1 cellular context compared by ENCODE assay signal in genomic region chr5:122846051-122846567, GRCh38.
TF ChIP-seq lines count a peak whose summit lies in the region.

No MANE protein-coding gene starts in this region.

TF ChIP-seq in HepG2, 621 proteins besides CTCF, POLR2A, EP300 and RAD21 (continued from another document and continues in another):
- no peak for TF ChIP-seq ZBTB39 (CRISPR knock-in tag; IDR thresholded peaks at IDR 0.05)
- peak; percentile 52; the same call in 1 of the 2 replicates for TF ChIP-seq SOX5 (CRISPR knock-in tag; IDR thresholded peaks at IDR 0.05; ENCODE audit: borderline replicate concordance)
- TF ChIP-seq ZBED4 (CRISPR knock-in tag; IDR thresholded peaks at IDR 0.05; ENCODE audit: borderline replicate concordance): no peak
- TF ChIP-seq AKNA (CRISPR knock-in tag; IDR thresholded peaks at IDR 0.05; ENCODE audit: borderline replicate concordance): no peak
- 0 out of 2 replicates have a peak, but pooled peaks have one; percentile 28 for TF ChIP-seq SP5 (CRISPR knock-in tag; IDR thresholded peaks at IDR 0.05; ENCODE audit: borderline replicate concordance, low read depth)
- TF ChIP-seq HOXA5 (CRISPR knock-in tag; IDR thresholded peaks at IDR 0.05): no peak
- TF ChIP-seq ZBTB1 (CRISPR knock-in tag; IDR thresholded peaks at IDR 0.05; ENCODE audit: borderline replicate concordance): no peak
- no peak for TF ChIP-seq NFIC (IDR thresholded peaks at IDR 0.05; ENCODE audit: low read length)
- no peak for TF ChIP-seq ZNF704 (CRISPR knock-in tag; IDR thresholded peaks at IDR 0.05; ENCODE audit: borderline replicate concordance)
- no peak for TF ChIP-seq ZNF317 (CRISPR knock-in tag; IDR thresholded peaks at IDR 0.05)
- TF ChIP-seq ZNF503 (CRISPR knock-in tag; IDR thresholded peaks at IDR 0.05): peak; percentile 62; the same call in 1 of the 2 replicates
- TF ChIP-seq ZNF850 (CRISPR knock-in tag; conservative IDR thresholded peaks at IDR 0.05): no peak
- no peak for TF ChIP-seq ZNF354B (CRISPR knock-in tag; IDR thresholded peaks at IDR 0.05)
- 0 out of 2 replicates have a peak, but pooled peaks have one; percentile 24 for TF ChIP-seq HDAC2 (CRISPR knock-in tag; IDR thresholded peaks at IDR 0.05)
- TF ChIP-seq TEAD3 (CRISPR knock-in tag; optimal IDR thresholded peaks at IDR 0.05; ENCODE audit: borderline replicate concordance): peak; percentile 42
- no peak for TF ChIP-seq ZMYM2 (CRISPR knock-in tag; IDR thresholded peaks at IDR 0.05)
- no peak for TF ChIP-seq ZNF768 (CRISPR knock-in tag; IDR thresholded peaks at IDR 0.05)
- TF ChIP-seq CREBL2 (CRISPR knock-in tag; IDR thresholded peaks at IDR 0.05; ENCODE audit: borderline replicate concordance): no peak
- no peak for TF ChIP-seq MZF1 (CRISPR knock-in tag; IDR thresholded peaks at IDR 0.05; ENCODE audit: borderline replicate concordance)
- no peak for TF ChIP-seq MTF1 (CRISPR knock-in tag; IDR thresholded peaks at IDR 0.05)
- peak; percentile 17; the same call in 1 of the 2 replicates for TF ChIP-seq FOXA3 (CRISPR knock-in tag; IDR thresholded peaks at IDR 0.05)
- TF ChIP-seq HMGA1 (CRISPR knock-in tag; conservative IDR thresholded peaks at IDR 0.05): no peak
- no peak for TF ChIP-seq ZFY (CRISPR knock-in tag; IDR thresholded peaks at IDR 0.05)
- TF ChIP-seq HDAC1 (CRISPR knock-in tag; IDR thresholded peaks at IDR 0.05): peak; percentile 54
- TF ChIP-seq ZFP91 (CRISPR knock-in tag; IDR thresholded peaks at IDR 0.05; ENCODE audit: borderline replicate concordance): no peak
- TF ChIP-seq ZNF280D (CRISPR knock-in tag; IDR thresholded peaks at IDR 0.05): no peak
- no peak for TF ChIP-seq YEATS4 (CRISPR knock-in tag; IDR thresholded peaks at IDR 0.05; ENCODE audit: borderline replicate concordance)
- no peak for TF ChIP-seq ATF6 (CRISPR knock-in tag; conservative IDR thresholded peaks at IDR 0.05)
- TF ChIP-seq PAX8 (CRISPR knock-in tag; IDR thresholded peaks at IDR 0.05; ENCODE audit: borderline replicate concordance): no peak
- no peak for TF ChIP-seq TMF1 (CRISPR knock-in tag; IDR thresholded peaks at IDR 0.05; ENCODE audit: low read depth)
- TF ChIP-seq ZNF775 (CRISPR knock-in tag; IDR thresholded peaks at IDR 0.05; ENCODE audit: borderline replicate concordance): no peak
- peak; percentile 36; the same call in 1 of the 2 replicates for TF ChIP-seq HMG20A (CRISPR knock-in tag; IDR thresholded peaks at IDR 0.05; ENCODE audit: borderline replicate concordance)
- TF ChIP-seq ZNF263 (CRISPR knock-in tag; IDR thresholded peaks at IDR 0.05): no peak
- TF ChIP-seq KMT2A (CRISPR knock-in tag; IDR thresholded peaks at IDR 0.05): no peak
- no peak for TF ChIP-seq SALL1 (CRISPR knock-in tag; IDR thresholded peaks at IDR 0.05)
- 0 out of 2 replicates have a peak, but pooled peaks have one; percentile 18 for TF ChIP-seq SMAD3 (CRISPR knock-in tag; IDR thresholded peaks at IDR 0.05)
